Comparison of ENCODE assay signal across 18 cellular contexts in genomic region chr14:53249059-53249458, GRCh38.
DNase-seq lines count a peak whose midpoint lies in the region; ATAC-seq and TF ChIP-seq lines count a peak whose summit lies in the region.
"Had no signal": no experiment of that assay in that cellular context is flagged by ENCODE, and none has a peak within 500 bp of the region (broad histone marks: within the 10 kb centered on the region; RNA-seq: fewer than 3 reads in every experiment).

No MANE protein-coding gene starts in this region.

- H3K36me3 ChIP-seq in testis (ENCODE audit: low read depth, missing control alignments): no peaks in the 10 kb centered on the region
- H3K36me3 ChIP-seq: SJSA1 had no signal

- in situ Hi-C loops in GM13976 (cut with MboI; ENCODE audit: low sequenced_read_pairs, unreplicated experiment): no loop called here

- 38 to 53% methylated on average over 1 of the region's 1 CpG for WGBS in testis, 2 donors

- ATAC-seq in GM21381 (IDR thresholded peaks at IDR 0.05; ENCODE audit: unreplicated experiment): no peak
- ATAC-seq: HCT116, K562 had no signal

- H3K9me3 ChIP-seq in testis: no peaks in the 10 kb centered on the region
- H3K9me3 ChIP-seq: SJSA1 had no signal

- no peak for TF ChIP-seq POLR2A in testis (IDR thresholded peaks at IDR 0.05)

- H3K4me3 ChIP-seq in choroid plexus epithelial cell (ENCODE audit: low read depth, low read length) (no peak overlapping the region), testis (no peak overlapping the region)
- H3K4me3 ChIP-seq: K562, PC-9, SJSA1 had no signal

- DNase-seq in EL (peak; percentile 6), NCI-H226 (peak; percentile 22), choroid plexus epithelial cell (ENCODE audit: low read depth) (peak; percentile 3), iris pigment epithelial cell (ENCODE audit: low read depth) (peak; percentile 20), GM13976 (ENCODE audit: low spot score) (no peak), testis (no peak)
- no peak for DNase-seq in stimulated activated CD4-positive, alpha-beta T cell treated with anti-CD3 and anti-CD28 coated beads, Interleukin-4, amount 100 ng/mL, for 4 hours
- DNase-seq: 8988T, DMS79 treated with DMSO at 0.1 percent for 48 hours, NCI-H1092 treated with DMSO at 0.1 percent for 48 hours, NCI-H2081 treated with DMSO at 0.1 percent for 48 hours, NCI-H510A, NCI-H774, PC-9 had no signal

- no peak overlapping the region for H3K27ac ChIP-seq in testis
- H3K27ac ChIP-seq: PC-9, SJSA1 had no signal

- intact Hi-C loops in testis (cut with DNase I; ENCODE audit: low total_unique reads): no loop called here

- no peaks in the 10 kb centered on the region for H3K4me1 ChIP-seq in testis
- H3K4me1 ChIP-seq: SJSA1 had no signal

- TF ChIP-seq CTCF in choroid plexus epithelial cell (conservative IDR thresholded peaks at IDR 0.05; ENCODE audit: low read depth, low read length) (no peak), GM13976 (IDR thresholded peaks at IDR 0.05; ENCODE audit: borderline replicate concordance, control extremely low read depth, extremely low read depth, insufficient read depth, missing control alignments) (no peak), testis (IDR thresholded peaks at IDR 0.05) (no peak)

- no peaks in the 10 kb centered on the region for H3K27me3 ChIP-seq in testis
- H3K27me3 ChIP-seq: SJSA1 had no signal

Comparison
In these comparisons a context has a peak if more than half of its experiments do, and no peak if none do; other contexts are left out.
1. DNase-seq: peak in EL (single experiment), NCI-H226 (single experiment), choroid plexus epithelial cell (single experiment) and iris pigment epithelial cell (single experiment); none in GM13976 (single experiment), testis (single experiment) and stimulated activated CD4-positive, alpha-beta T cell treated with anti-CD3 and anti-CD28 coated beads, Interleukin-4, amount 100 ng/mL, for 4 hours (0 of 2).